ENCODE assay signal across 8 cellular contexts in the genomic region with DNA sequence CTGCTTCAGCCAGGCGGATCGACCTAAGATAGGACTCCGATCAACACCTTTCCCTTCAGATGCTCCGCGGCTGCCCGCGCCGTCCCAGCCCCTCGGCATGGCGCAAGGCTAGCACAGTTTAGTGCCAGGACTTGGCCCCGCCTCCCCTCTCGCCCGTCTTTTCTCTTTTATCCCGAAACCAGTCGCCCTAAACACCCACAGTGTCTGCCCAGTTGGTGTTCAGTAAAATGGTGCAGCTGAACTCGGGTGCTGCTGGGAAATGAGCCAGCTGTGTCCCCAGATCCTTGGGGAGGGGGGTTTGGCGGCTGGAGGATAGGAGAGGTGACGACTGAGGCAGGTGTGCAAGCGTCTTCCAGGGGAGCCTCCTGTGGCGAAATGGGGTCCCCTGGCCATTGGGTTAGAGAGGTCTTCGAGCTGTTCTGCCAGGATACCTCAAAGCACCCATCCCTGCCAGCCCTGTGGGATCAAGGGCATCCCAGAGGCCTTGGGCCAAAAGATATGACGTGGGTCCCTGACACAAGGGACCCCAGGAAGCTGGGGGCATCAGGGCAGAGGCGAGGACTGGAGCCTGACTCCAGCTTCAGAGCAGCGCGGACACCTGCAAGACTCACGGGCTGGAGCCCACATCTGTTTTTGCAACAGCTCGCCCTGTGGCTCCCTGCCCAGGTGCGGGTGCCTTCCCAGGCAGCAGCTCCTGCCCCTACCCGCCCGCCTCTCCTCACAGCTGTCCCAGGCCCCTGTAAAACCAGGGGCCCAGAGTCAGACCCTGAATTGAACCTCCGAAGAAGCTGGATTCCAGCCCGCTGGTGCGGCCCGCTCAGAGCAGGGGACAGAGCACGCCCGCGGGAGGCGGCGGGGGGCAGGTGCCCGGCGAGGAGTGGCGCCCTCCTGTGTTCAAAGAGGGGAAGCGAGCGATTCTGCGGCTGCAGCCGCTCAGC.
DNase-seq lines count a peak whose midpoint lies in the region; ATAC-seq, FAIRE-seq and TF ChIP-seq lines count a peak whose summit lies in the region.

No MANE protein-coding gene starts in this region.

- H3K4me1 ChIP-seq in RWPE2 (ENCODE audit: insufficient read depth, poor library complexity, severe bottlenecking) (peaks cover 5% of the 10 kb centered on the region), pancreas (peaks cover 0 to 9% (median 6%) of the 10 kb centered on the region in 3 donors), tibial artery (peaks cover 0 to 15% (median 13%) of the 10 kb centered on the region in 4 donors)

- no peaks in the 10 kb centered on the region for H3K9me3 ChIP-seq in RWPE2 (ENCODE audit: severe bottlenecking)
- H3K9me3 ChIP-seq in pancreas = no peaks in the 10 kb centered on the region
- H3K9me3 ChIP-seq in tibial artery = no peaks in the 10 kb centered on the region

- peak; percentile 81 for ATAC-seq in RWPE2 (ENCODE audit: low read depth)
- ATAC-seq in pancreas = peak; percentile 89 to 98 (median 96)

- DNase-seq in NCI-H2081 (lab: John Stamatoyannopoulos, UW) (peak; percentile 26 to 27), NCI-H2081 treated with DMSO at 0.1 percent for 48 hours (lab: John Stamatoyannopoulos, UW) (no peak), HT-29 (ENCODE audit: low spot score) (peak; percentile 69), RWPE2 (ENCODE audit: low spot score) (no peak), germinal center (ENCODE audit: low spot score) (peak; percentile 76), pancreas (peak; percentile 47 to 86 (median 74)), tibial artery (peak in 1 of 2 donors; percentile 30)
- peak; percentile 39 for DNase-seq in activated T-helper 9 cell treated with anti-CD3 and anti-CD28 coated beads, Interleukin-2, amount 50 U/mL, for 16 hours (ENCODE audit: low read depth)

- H3K27ac ChIP-seq in RWPE2 (ENCODE audit: poor library complexity, severe bottlenecking) (no peak overlapping the region), pancreas (no peak overlapping the region), tibial artery (no peak overlapping the region)

- H3K27me3 ChIP-seq in RWPE2 (ENCODE audit: insufficient read depth, poor library complexity, severe bottlenecking) = peaks cover 13% of the 10 kb centered on the region
- no peaks in the 10 kb centered on the region for H3K27me3 ChIP-seq in pancreas
- H3K27me3 ChIP-seq in tibial artery = peaks cover 0 to 19% of the 10 kb centered on the region in 2 donors

- 1 to 2% methylated on average over 46 of the region's 46 CpGs for WGBS in pancreas, 2 donors

- peak overlapping the region; percentile 14 for H3K4me3 ChIP-seq in RWPE2 (ENCODE audit: severe bottlenecking)
- H3K4me3 ChIP-seq in pancreas = peak overlapping the region in 3 of 4 donors; percentile 8 to 47 (median 38)
- peak overlapping the region in 1 of 2 donors; percentile 35 for H3K4me3 ChIP-seq in tibial artery

- no peak for FAIRE-seq in pancreas (lab: Jason Lieb, UNC)

- intact Hi-C loops in pancreas (cut with DNase I) = loop anchor here in 2 of 3 donors (5.0 to 10.0 kb wide), 2 partner anchors 55 to 63 kb away; no protein-coding TSS in a partner anchor
- intact Hi-C loops in tibial artery (cut with DNase I; ENCODE audit: low total_unique reads) = loop anchor here (5.0 kb wide), 1 partner anchor 63 kb away; no protein-coding TSS in a partner anchor

- no peaks in the 10 kb centered on the region for H3K36me3 ChIP-seq in RWPE2 (ENCODE audit: low read depth)
- H3K36me3 ChIP-seq in pancreas = no peaks in the 10 kb centered on the region
- peaks cover 0 to 11% (median 4%) of the 10 kb centered on the region in 3 donors for H3K36me3 ChIP-seq in tibial artery

- TF ChIP-seq CTCF in RWPE2 (IDR thresholded peaks at IDR 0.05; ENCODE audit: poor library complexity, severe bottlenecking) (peak; percentile 94), pancreas (IDR thresholded peaks at IDR 0.05) (peak; percentile 76 to 92 (median 86)), tibial artery (IDR thresholded peaks at IDR 0.05) (peak; percentile 58 to 87)

Comparison
In these comparisons a context has a peak if more than half of its experiments do, and no peak if none do; other contexts are left out.
1. DNase-seq: peak in NCI-H2081 (2 of 2), HT-29 (single experiment), activated T-helper 9 cell treated with anti-CD3 and anti-CD28 coated beads, Interleukin-2, amount 50 U/mL, for 16 hours (single experiment), germinal center (single experiment) and pancreas (6 of 6); none in NCI-H2081 treated with DMSO at 0.1 percent for 48 hours (single experiment) and RWPE2 (single experiment).
2. Peak in every context shown above with its lines, with median percentiles within 50 percentile points of each other: CTCF ChIP-seq.